1 cellular context compared by ENCODE assay signal in the genomic region with DNA sequence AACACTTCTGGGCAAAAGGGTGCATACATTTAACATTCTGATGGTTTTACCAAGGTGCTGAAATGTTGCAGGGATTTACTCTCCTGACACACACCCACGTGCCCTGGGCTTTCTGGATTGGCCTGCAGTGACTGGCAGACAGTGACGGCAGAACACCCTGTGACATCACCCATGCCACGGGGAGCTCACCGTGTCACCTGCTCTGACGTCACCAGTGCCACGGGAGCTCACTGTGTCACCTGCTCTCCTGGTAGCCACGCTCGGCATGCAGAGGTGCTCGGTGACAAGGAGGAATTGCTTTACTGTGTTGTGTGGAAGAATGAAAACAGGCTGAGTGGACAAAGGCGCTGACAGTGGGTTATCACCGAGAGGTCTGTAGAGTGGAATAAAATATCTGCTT.
TF ChIP-seq lines count a peak whose summit lies in the region.

No MANE protein-coding gene starts in this region.

TF ChIP-seq in K562, 482 proteins besides CTCF, POLR2A, EP300 and RAD21 (continued from another document):
- TF ChIP-seq, protein P1, sequence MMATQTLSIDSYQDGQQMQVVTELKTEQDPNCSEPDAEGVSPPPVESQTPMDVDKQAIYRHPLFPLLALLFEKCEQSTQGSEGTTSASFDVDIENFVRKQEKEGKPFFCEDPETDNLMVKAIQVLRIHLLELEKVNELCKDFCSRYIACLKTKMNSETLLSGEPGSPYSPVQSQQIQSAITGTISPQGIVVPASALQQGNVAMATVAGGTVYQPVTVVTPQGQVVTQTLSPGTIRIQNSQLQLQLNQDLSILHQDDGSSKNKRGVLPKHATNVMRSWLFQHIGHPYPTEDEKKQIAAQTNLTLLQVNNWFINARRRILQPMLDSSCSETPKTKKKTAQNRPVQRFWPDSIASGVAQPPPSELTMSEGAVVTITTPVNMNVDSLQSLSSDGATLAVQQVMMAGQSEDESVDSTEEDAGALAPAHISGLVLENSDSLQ (IDR thresholded peaks at IDR 0.05): no peak
- TF ChIP-seq PHB (CRISPR knock-in tag; IDR thresholded peaks at IDR 0.05) (no peak), ZFPM2 (CRISPR knock-in tag; IDR thresholded peaks at IDR 0.05) (no peak), IRF2 (CRISPR knock-in tag; IDR thresholded peaks at IDR 0.05) (0 out of 2 replicates have a peak, but pooled peaks have one; percentile 58)
